Comparison of ENCODE assay signal across 23 cellular contexts in genomic region chr3:134186391-134186790, GRCh38.
"Had no signal": no experiment of that assay in that cellular context is flagged by ENCODE, and none has a peak within 500 bp of the region (broad histone marks: within the 10 kb centered on the region; RNA-seq: fewer than 3 reads in every experiment).

No MANE protein-coding gene starts in this region.

- DNase-seq: activated CD4-positive, CD25-positive, alpha-beta regulatory T cell treated with anti-CD3 and anti-CD28 coated beads, Interleukin-2, amount 50 U/mL, for 72 hours; activated CD8-positive, alpha-beta memory T cell treated with anti-CD3 and anti-CD28 coated beads for 24 hours; activated CD8-positive, alpha-beta memory T cell treated with anti-CD3 and anti-CD28 coated beads, Interleukin-2, amount 50 U/mL, for 48 hours; activated effector memory CD4-positive, alpha-beta T cell treated with Interleukin-2 at 50 U/mL for 16 hours; activated naive CD4-positive, alpha-beta T cell treated with anti-CD3 and anti-CD28 coated beads, Interleukin-2, amount 10 ng/mL, durations not matched to agents 7 days and 5 days; activated naive CD8-positive, alpha-beta T cell treated with anti-CD3 and anti-CD28 coated beads, Interleukin-2, amount 50 U/mL, for 24 hours; activated T-cell treated with anti-CD3 and anti-CD28 coated beads, Interleukin-2, amount 50 U/mL, for 48 hours; aorta; brain microvascular endothelial cell; central memory CD4-positive, alpha-beta T cell; occipital lobe; stimulated activated CD4-positive, alpha-beta T cell treated with anti-CD3 and anti-CD28 coated beads, Interleukin-4, amount 100 ng/mL, for 24 hours; T-cell; testis had no signal

- H3K4me3 ChIP-seq: hepatocyte, lung, smooth muscle cell, testis had no signal

- H3K27me3 ChIP-seq: brain microvascular endothelial cell, hepatocyte, testis had no signal

- FAIRE-seq: colon had no signal

- ATAC-seq: activated naive CD8-positive, alpha-beta T cell treated with anti-CD3 and anti-CD28 coated beads, Interleukin-2, amount 50 U/mL, for 24 hours; esophagus mucosa; sciatic nerve; SK-N-SH treated with all-trans-retinoic acid at 6 μM for 48 hours; stimulated activated effector memory CD8-positive, alpha-beta T cell treated with anti-CD3 and anti-CD28 coated beads, Interleukin-12 subunit alpha, Interleukin-12 subunit beta, amount 100 ng/mL, for 72 hours; T-cell had no signal

- H3K4me1 Mint-ChIP-seq: activated naive CD4-positive, alpha-beta T cell treated with anti-CD3 and anti-CD28 coated beads, Interleukin-2, amount 10 ng/mL, durations not matched to agents 7 days and 5 days; activated naive CD8-positive, alpha-beta T cell treated with anti-CD3 and anti-CD28 coated beads, Interleukin-2, amount 50 U/mL, for 24 hours; stimulated activated effector memory CD8-positive, alpha-beta T cell treated with anti-CD3 and anti-CD28 coated beads, Interleukin-12 subunit alpha, Interleukin-12 subunit beta, amount 100 ng/mL, for 72 hours; T-cell had no signal

- H3K27ac ChIP-seq: brain microvascular endothelial cell, hepatocyte, testis had no signal

- H3K9me3 ChIP-seq: testis had no signal

- H3K4me3 Mint-ChIP-seq: activated naive CD4-positive, alpha-beta T cell treated with anti-CD3 and anti-CD28 coated beads, Interleukin-2, amount 10 ng/mL, durations not matched to agents 7 days and 5 days; activated naive CD8-positive, alpha-beta T cell treated with anti-CD3 and anti-CD28 coated beads, Interleukin-2, amount 50 U/mL, for 24 hours; stimulated activated effector memory CD8-positive, alpha-beta T cell treated with anti-CD3 and anti-CD28 coated beads, Interleukin-12 subunit alpha, Interleukin-12 subunit beta, amount 100 ng/mL, for 72 hours; T-cell; type B pancreatic cell had no signal

- H3K9me3 Mint-ChIP-seq: activated naive CD4-positive, alpha-beta T cell treated with anti-CD3 and anti-CD28 coated beads, Interleukin-2, amount 10 ng/mL, durations not matched to agents 7 days and 5 days; activated naive CD8-positive, alpha-beta T cell treated with anti-CD3 and anti-CD28 coated beads, Interleukin-2, amount 50 U/mL, for 24 hours; stimulated activated effector memory CD8-positive, alpha-beta T cell treated with anti-CD3 and anti-CD28 coated beads, Interleukin-12 subunit alpha, Interleukin-12 subunit beta, amount 100 ng/mL, for 72 hours; T-cell; type B pancreatic cell had no signal

- H3K27me3 Mint-ChIP-seq: activated naive CD4-positive, alpha-beta T cell treated with anti-CD3 and anti-CD28 coated beads, Interleukin-2, amount 10 ng/mL, durations not matched to agents 7 days and 5 days; activated naive CD8-positive, alpha-beta T cell treated with anti-CD3 and anti-CD28 coated beads, Interleukin-2, amount 50 U/mL, for 24 hours; T-cell; type B pancreatic cell had no signal

- H3K27ac Mint-ChIP-seq: activated naive CD4-positive, alpha-beta T cell treated with anti-CD3 and anti-CD28 coated beads, Interleukin-2, amount 10 ng/mL, durations not matched to agents 7 days and 5 days; activated naive CD8-positive, alpha-beta T cell treated with anti-CD3 and anti-CD28 coated beads, Interleukin-2, amount 50 U/mL, for 24 hours; stimulated activated effector memory CD8-positive, alpha-beta T cell treated with anti-CD3 and anti-CD28 coated beads, Interleukin-12 subunit alpha, Interleukin-12 subunit beta, amount 100 ng/mL, for 72 hours; T-cell; type B pancreatic cell had no signal
